1 cellular context compared by ENCODE assay signal in the genomic region with DNA sequence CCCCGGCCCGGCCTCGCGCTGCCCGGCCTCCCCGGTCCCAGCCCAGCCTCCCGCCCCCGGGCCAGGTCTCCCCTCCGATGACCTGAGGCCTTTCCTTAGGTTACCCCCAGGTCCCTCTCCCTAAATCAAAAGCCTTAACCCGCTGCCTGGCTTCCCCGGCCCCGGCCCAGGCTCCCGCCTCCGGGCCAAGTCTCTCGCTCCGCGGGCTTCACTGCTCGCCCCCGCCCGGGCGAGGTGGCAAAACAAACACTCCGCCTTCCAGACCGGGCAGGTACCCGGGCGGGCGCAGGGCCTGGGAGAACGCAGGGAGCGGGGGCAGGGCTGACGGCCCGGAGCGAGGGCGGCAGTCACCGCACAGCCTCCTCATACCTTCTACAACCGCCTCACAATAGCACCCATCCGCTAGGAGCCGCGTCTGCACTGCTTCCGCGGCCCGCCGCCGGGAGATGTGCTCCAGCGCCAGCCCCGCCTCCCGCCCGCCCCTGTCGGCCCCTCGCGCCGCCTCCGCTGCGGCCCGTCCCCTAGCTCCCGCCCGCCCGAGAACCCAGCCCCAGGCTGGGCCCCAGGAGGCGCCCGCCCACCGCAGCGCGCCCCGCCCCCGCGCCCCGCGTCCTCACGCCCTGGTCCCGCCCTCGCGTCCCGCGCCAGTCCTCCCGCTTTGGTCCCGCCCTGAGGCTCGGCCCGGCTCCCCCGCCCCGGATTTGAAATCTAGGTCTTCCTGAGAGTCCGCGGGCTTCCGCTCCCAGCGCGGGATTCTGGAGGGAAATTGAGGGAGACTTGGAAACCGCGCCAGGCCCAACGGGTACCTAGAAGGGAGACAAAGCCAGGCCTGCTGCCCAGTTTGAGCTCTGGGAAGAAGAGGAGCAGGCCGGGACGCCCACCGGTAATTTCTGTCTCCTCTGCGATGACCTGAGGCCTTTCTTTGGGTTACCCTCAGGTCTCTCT.
TF ChIP-seq lines count a peak whose summit lies in the region.

A gene (minus strand): TSS at position 422 of the 945 bp plus-strand sequence. CDS start 10,994 bp downstream, outside the sequence.
A gene with protein sequence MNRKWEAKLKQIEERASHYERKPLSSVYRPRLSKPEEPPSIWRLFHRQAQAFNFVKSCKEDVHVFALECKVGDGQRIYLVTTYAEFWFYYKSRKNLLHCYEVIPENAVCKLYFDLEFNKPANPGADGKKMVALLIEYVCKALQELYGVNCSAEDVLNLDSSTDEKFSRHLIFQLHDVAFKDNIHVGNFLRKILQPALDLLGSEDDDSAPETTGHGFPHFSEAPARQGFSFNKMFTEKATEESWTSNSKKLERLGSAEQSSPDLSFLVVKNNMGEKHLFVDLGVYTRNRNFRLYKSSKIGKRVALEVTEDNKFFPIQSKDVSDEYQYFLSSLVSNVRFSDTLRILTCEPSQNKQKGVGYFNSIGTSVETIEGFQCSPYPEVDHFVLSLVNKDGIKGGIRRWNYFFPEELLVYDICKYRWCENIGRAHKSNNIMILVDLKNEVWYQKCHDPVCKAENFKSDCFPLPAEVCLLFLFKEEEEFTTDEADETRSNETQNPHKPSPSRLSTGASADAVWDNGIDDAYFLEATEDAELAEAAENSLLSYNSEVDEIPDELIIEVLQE (plus strand): TSS at position 713 of the 945 bp plus-strand sequence. CDS start 7,403 bp downstream, outside the sequence.

TF ChIP-seq in K562, 482 proteins besides CTCF, POLR2A, EP300 and RAD21 (continued from another document and continues in another):
- TF ChIP-seq POLR2AphosphoS5 (IDR thresholded peaks at IDR 0.05; ENCODE audit: control insufficient read depth, insufficient read depth, low read depth, low read length) (peak; percentile 72), CEBPG (CRISPR knock-in tag; IDR thresholded peaks at IDR 0.05) (no peak), CEBPG (tag; conservative IDR thresholded peaks at IDR 0.05 in 1 of 2, IDR thresholded peaks at IDR 0.05 in 1 of 2) (no peak), SMARCA4 (IDR thresholded peaks at IDR 0.05) (no peak), PHF20 (IDR thresholded peaks at IDR 0.05; ENCODE audit: partially characterized antibody) (peak; percentile 64), NCOA6 (IDR thresholded peaks at IDR 0.05) (no peak), DPF2 (IDR thresholded peaks at IDR 0.05) (no peak), HNRNPH1 (optimal IDR thresholded peaks at IDR 0.05; ENCODE audit: low read depth, low read length) (no peak), E2F3 (CRISPR knock-in tag; IDR thresholded peaks at IDR 0.05) (peak; percentile 68; the same call in 1 of the 2 replicates), CC2D1A (IDR thresholded peaks at IDR 0.05) (peak; percentile 94), ZNF668 (CRISPR knock-in tag; IDR thresholded peaks at IDR 0.05) (no peak), TARDBP (IDR thresholded peaks at IDR 0.05) (no peak), ZNF3 (CRISPR knock-in tag; IDR thresholded peaks at IDR 0.05) (no peak), POLR2G (IDR thresholded peaks at IDR 0.05; ENCODE audit: low read depth, low read length) (peak; percentile 96), SMAD1 (IDR thresholded peaks at IDR 0.05; ENCODE audit: low read depth, low read length, partially characterized antibody) (peak; percentile 27), ZNF77 (CRISPR knock-in tag; IDR thresholded peaks at IDR 0.05) (no peak), ZNF239 (CRISPR knock-in tag; IDR thresholded peaks at IDR 0.05) (no peak), KLF6 (CRISPR knock-in tag; IDR thresholded peaks at IDR 0.05; ENCODE audit: borderline replicate concordance) (0 out of 2 replicates have a peak, but pooled peaks have one; percentile 12), DACH1 (IDR thresholded peaks at IDR 0.05; ENCODE audit: partially characterized antibody) (no peak), CCNT2 (IDR thresholded peaks at IDR 0.05; ENCODE audit: borderline replicate concordance, extremely low read depth, insufficient read length, low read depth, low read length) (peak; percentile 35), NBN (IDR thresholded peaks at IDR 0.05; ENCODE audit: low read depth) (no peak; the same call in 1 of the 2 replicates), MXI1 (IDR thresholded peaks at IDR 0.05; ENCODE audit: low read depth, low read length) (no peak), ZNF121 (CRISPR knock-in tag; conservative IDR thresholded peaks at IDR 0.05) (0 out of 2 replicates have a peak, but pooled peaks have one; percentile 14), RBM25 (IDR thresholded peaks at IDR 0.05; ENCODE audit: low read depth, low read length, severe bottlenecking) (peak; percentile 38), KDM1A (IDR thresholded peaks at IDR 0.05) (no peak)
- TF ChIP-seq, protein P1, sequence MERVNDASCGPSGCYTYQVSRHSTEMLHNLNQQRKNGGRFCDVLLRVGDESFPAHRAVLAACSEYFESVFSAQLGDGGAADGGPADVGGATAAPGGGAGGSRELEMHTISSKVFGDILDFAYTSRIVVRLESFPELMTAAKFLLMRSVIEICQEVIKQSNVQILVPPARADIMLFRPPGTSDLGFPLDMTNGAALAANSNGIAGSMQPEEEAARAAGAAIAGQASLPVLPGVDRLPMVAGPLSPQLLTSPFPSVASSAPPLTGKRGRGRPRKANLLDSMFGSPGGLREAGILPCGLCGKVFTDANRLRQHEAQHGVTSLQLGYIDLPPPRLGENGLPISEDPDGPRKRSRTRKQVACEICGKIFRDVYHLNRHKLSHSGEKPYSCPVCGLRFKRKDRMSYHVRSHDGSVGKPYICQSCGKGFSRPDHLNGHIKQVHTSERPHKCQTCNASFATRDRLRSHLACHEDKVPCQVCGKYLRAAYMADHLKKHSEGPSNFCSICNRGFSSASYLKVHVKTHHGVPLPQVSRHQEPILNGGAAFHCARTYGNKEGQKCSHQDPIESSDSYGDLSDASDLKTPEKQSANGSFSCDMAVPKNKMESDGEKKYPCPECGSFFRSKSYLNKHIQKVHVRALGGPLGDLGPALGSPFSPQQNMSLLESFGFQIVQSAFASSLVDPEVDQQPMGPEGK (CRISPR knock-in tag; IDR thresholded peaks at IDR 0.05; ENCODE audit: borderline replicate concordance), result no peak
- TF ChIP-seq, protein P2, sequence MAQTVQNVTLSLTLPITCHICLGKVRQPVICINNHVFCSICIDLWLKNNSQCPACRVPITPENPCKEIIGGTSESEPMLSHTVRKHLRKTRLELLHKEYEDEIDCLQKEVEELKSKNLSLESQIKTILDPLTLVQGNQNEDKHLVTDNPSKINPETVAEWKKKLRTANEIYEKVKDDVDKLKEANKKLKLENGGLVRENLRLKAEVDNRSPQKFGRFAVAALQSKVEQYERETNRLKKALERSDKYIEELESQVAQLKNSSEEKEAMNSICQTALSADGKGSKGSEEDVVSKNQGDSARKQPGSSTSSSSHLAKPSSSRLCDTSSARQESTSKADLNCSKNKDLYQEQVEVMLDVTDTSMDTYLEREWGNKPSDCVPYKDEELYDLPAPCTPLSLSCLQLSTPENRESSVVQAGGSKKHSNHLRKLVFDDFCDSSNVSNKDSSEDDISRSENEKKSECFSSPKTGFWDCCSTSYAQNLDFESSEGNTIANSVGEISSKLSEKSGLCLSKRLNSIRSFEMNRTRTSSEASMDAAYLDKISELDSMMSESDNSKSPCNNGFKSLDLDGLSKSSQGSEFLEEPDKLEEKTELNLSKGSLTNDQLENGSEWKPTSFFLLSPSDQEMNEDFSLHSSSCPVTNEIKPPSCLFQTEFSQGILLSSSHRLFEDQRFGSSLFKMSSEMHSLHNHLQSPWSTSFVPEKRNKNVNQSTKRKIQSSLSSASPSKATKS (CRISPR knock-in tag; IDR thresholded peaks at IDR 0.05), result no peak
- TF ChIP-seq, protein P3, sequence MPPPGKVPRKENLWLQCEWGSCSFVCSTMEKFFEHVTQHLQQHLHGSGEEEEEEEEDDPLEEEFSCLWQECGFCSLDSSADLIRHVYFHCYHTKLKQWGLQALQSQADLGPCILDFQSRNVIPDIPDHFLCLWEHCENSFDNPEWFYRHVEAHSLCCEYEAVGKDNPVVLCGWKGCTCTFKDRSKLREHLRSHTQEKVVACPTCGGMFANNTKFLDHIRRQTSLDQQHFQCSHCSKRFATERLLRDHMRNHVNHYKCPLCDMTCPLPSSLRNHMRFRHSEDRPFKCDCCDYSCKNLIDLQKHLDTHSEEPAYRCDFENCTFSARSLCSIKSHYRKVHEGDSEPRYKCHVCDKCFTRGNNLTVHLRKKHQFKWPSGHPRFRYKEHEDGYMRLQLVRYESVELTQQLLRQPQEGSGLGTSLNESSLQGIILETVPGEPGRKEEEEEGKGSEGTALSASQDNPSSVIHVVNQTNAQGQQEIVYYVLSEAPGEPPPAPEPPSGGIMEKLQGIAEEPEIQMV (tag; conservative IDR thresholded peaks at IDR 0.05; ENCODE audit: low read depth), result peak; percentile 94
- TF ChIP-seq, protein P4, sequence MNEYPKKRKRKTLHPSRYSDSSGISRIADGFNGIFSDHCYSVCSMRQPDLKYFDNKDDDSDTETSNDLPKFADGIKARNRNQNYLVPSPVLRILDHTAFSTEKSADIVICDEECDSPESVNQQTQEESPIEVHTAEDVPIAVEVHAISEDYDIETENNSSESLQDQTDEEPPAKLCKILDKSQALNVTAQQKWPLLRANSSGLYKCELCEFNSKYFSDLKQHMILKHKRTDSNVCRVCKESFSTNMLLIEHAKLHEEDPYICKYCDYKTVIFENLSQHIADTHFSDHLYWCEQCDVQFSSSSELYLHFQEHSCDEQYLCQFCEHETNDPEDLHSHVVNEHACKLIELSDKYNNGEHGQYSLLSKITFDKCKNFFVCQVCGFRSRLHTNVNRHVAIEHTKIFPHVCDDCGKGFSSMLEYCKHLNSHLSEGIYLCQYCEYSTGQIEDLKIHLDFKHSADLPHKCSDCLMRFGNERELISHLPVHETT (CRISPR knock-in tag; conservative IDR thresholded peaks at IDR 0.05 in 1 of 2, IDR thresholded peaks at IDR 0.05 in 1 of 2), result peak; percentile 34 to 69; a peak in 2 of 4 replicates
- TF ChIP-seq, protein P5, sequence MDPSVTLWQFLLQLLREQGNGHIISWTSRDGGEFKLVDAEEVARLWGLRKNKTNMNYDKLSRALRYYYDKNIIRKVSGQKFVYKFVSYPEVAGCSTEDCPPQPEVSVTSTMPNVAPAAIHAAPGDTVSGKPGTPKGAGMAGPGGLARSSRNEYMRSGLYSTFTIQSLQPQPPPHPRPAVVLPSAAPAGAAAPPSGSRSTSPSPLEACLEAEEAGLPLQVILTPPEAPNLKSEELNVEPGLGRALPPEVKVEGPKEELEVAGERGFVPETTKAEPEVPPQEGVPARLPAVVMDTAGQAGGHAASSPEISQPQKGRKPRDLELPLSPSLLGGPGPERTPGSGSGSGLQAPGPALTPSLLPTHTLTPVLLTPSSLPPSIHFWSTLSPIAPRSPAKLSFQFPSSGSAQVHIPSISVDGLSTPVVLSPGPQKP (CRISPR knock-in tag; IDR thresholded peaks at IDR 0.05), result no peak
- TF ChIP-seq, protein P6, sequence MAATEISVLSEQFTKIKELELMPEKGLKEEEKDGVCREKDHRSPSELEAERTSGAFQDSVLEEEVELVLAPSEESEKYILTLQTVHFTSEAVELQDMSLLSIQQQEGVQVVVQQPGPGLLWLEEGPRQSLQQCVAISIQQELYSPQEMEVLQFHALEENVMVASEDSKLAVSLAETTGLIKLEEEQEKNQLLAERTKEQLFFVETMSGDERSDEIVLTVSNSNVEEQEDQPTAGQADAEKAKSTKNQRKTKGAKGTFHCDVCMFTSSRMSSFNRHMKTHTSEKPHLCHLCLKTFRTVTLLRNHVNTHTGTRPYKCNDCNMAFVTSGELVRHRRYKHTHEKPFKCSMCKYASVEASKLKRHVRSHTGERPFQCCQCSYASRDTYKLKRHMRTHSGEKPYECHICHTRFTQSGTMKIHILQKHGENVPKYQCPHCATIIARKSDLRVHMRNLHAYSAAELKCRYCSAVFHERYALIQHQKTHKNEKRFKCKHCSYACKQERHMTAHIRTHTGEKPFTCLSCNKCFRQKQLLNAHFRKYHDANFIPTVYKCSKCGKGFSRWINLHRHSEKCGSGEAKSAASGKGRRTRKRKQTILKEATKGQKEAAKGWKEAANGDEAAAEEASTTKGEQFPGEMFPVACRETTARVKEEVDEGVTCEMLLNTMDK (IDR thresholded peaks at IDR 0.05; ENCODE audit: borderline replicate concordance, insufficient read depth, low read depth, low read length, poor library complexity, severe bottlenecking), result peak; percentile 77
